Comparison of ENCODE assay signal across 2 cellular contexts in genomic region chr19:29247912-29248311, GRCh38.
TF ChIP-seq lines count a peak whose summit lies in the region.

No MANE protein-coding gene starts in this region.

TF ChIP-seq in IMR-90, 13 proteins besides CTCF, POLR2A, EP300 and RAD21:
- no peak for TF ChIP-seq CEBPB (IDR thresholded peaks at IDR 0.05; ENCODE audit: low read depth, low read length)
- TF ChIP-seq USF2 (IDR thresholded peaks at IDR 0.05; ENCODE audit: low read depth, low read length): peak; percentile 39; the same call in 1 of the 2 replicates

TF ChIP-seq in K562, 482 proteins besides CTCF, POLR2A, EP300 and RAD21:
- TF ChIP-seq, protein P1, sequence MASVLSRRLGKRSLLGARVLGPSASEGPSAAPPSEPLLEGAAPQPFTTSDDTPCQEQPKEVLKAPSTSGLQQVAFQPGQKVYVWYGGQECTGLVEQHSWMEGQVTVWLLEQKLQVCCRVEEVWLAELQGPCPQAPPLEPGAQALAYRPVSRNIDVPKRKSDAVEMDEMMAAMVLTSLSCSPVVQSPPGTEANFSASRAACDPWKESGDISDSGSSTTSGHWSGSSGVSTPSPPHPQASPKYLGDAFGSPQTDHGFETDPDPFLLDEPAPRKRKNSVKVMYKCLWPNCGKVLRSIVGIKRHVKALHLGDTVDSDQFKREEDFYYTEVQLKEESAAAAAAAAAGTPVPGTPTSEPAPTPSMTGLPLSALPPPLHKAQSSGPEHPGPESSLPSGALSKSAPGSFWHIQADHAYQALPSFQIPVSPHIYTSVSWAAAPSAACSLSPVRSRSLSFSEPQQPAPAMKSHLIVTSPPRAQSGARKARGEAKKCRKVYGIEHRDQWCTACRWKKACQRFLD (CRISPR knock-in tag; IDR thresholded peaks at IDR 0.05): no peak
- TF ChIP-seq OTX1 (CRISPR knock-in tag; IDR thresholded peaks at IDR 0.05) (no peak), USF2 (CRISPR knock-in tag; IDR thresholded peaks at IDR 0.05) (peak; percentile 38)
